ENCODE assay signal across 18 cellular contexts in the genomic region with DNA sequence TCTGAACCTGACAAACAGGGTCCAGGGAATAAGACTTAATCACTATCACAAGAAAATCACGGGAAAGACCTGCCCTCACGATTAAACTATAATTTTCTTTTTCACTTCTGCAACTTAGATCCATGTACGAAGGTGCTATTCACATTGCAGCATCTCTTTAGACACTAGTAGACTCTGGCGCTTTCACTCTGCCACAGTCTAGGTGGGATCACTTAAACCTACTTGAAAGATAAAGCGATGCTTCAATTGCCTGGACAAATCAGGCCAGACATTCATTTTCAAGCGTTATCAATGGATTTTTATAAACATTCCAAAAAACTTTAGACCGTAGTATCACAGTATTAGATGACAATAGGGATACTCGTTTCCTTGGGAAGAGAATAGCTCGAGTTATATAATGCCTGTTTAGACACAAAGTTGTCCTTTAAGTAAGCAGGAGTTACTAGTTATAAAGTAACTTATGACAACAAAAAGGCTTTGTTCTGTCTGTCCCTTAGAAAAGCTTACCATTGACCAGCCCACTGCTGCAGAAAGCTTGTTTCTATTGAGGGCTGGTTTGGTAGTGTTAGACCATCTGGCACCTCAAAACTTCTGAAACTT.
A peak's percentile ranks its signal among the peaks of the same experiment; 100 is the strongest.
DNase-seq lines count a peak whose midpoint lies in the region; ATAC-seq lines count a peak whose summit lies in the region.
"Had no signal": no experiment of that assay in that cellular context is flagged by ENCODE, and none has a peak within 500 bp of the region (broad histone marks: within the 10 kb centered on the region; RNA-seq: fewer than 3 reads in every experiment).

No MANE protein-coding gene starts in this region.

- H3K9me3 Mint-ChIP-seq in memory B cell: no peaks in the 10 kb centered on the region
- no peaks in the 10 kb centered on the region for H3K9me3 Mint-ChIP-seq in activated CD4-positive, alpha-beta memory T cell treated with anti-CD3 and anti-CD28 coated beads, Interleukin-2, amount 10 ng/mL, durations not matched to agents 7 days and 5 days
- H3K9me3 Mint-ChIP-seq: GM23338 had no signal

- in situ Hi-C loops in Caki2 (cut with HindIII; ENCODE audit: low pct_unique_long_range_greater_than_20kb, low sequenced_read_pairs) (no loop called here), SK-MEL-5 (cut with HindIII; ENCODE audit: low pct_unique_long_range_greater_than_20kb, low sequenced_read_pairs) (no loop called here)

- H3K4me3 Mint-ChIP-seq in memory B cell: no peak overlapping the region
- H3K4me3 Mint-ChIP-seq in activated CD4-positive, alpha-beta memory T cell treated with anti-CD3 and anti-CD28 coated beads, Interleukin-2, amount 10 ng/mL, durations not matched to agents 7 days and 5 days: no peak overlapping the region
- H3K4me3 Mint-ChIP-seq: GM23338 had no signal

- POLR2A ChIA-PET in activated CD4-positive, alpha-beta memory T cell treated with anti-CD3 and anti-CD28 coated beads, Interleukin-2, amount 10 ng/mL, durations not matched to agents 7 days and 5 days (lab: Charles Lee): no interaction called here

- peaks cover 18% of the 10 kb centered on the region for H3K4me1 Mint-ChIP-seq in memory B cell
- H3K4me1 Mint-ChIP-seq in activated CD4-positive, alpha-beta memory T cell treated with anti-CD3 and anti-CD28 coated beads, Interleukin-2, amount 10 ng/mL, durations not matched to agents 7 days and 5 days: peaks cover 16% of the 10 kb centered on the region

- DNase-seq in Caki2 (ENCODE audit: low read depth) (peak; percentile 36), SK-MEL-5 (ENCODE audit: low read depth, low spot score) (peak; percentile 52), memory B cell (ENCODE audit: low spot score in 2 of 2) (no peak), renal cortical epithelial cell (ENCODE audit: low read depth) (peak; percentile 37)
- DNase-seq in activated CD4-positive, alpha-beta memory T cell treated with anti-CD3 and anti-CD28 coated beads, Interleukin-2, amount 10 ng/mL, durations not matched to agents 7 days and 5 days: no peak
- no peak for DNase-seq in stimulated activated CD4-positive, alpha-beta T cell treated with anti-CD3 and anti-CD28 coated beads, Interleukin-2, amount 100 ng/mL, for 24 hours
- DNase-seq: CD4-positive, CD25-positive, alpha-beta regulatory T cell; DND-41; GDM1; NCI-H1048; NCI-H1436 treated with DMSO at 0.1 percent for 48 hours; NCI-H2081 treated with DMSO at 0.1 percent for 48 hours; NCI-H510A treated with DMSO at 0.1 percent for 48 hours; Right ventricle myocardium superior had no signal

- ATAC-seq in memory B cell (ENCODE audit: low read depth): no peak
- no peak for ATAC-seq in HG02885 (IDR thresholded peaks at IDR 0.05; ENCODE audit: poor library complexity, unreplicated experiment)
- ATAC-seq: GM12878, GM23338, SK-N-SH treated with all-trans-retinoic acid at 6 μM for 48 hours had no signal

- H3K27me3 Mint-ChIP-seq in memory B cell: no peaks in the 10 kb centered on the region
- H3K27me3 Mint-ChIP-seq in activated CD4-positive, alpha-beta memory T cell treated with anti-CD3 and anti-CD28 coated beads, Interleukin-2, amount 10 ng/mL, durations not matched to agents 7 days and 5 days: no peaks in the 10 kb centered on the region
- H3K27me3 Mint-ChIP-seq: CD4-positive, CD25-positive, alpha-beta regulatory T cell had no signal

- H3K36me3 Mint-ChIP-seq in memory B cell: peaks cover 12% of the 10 kb centered on the region
- H3K36me3 Mint-ChIP-seq in activated CD4-positive, alpha-beta memory T cell treated with anti-CD3 and anti-CD28 coated beads, Interleukin-2, amount 10 ng/mL, durations not matched to agents 7 days and 5 days (ENCODE audit: low read depth): peaks cover 4% of the 10 kb centered on the region

- peak overlapping the region; percentile 73 for H3K27ac Mint-ChIP-seq in memory B cell
- H3K27ac Mint-ChIP-seq in activated CD4-positive, alpha-beta memory T cell treated with anti-CD3 and anti-CD28 coated beads, Interleukin-2, amount 10 ng/mL, durations not matched to agents 7 days and 5 days: no peak overlapping the region
- H3K27ac Mint-ChIP-seq: GM23338 had no signal

- CTCF ChIA-PET in activated CD4-positive, alpha-beta memory T cell treated with anti-CD3 and anti-CD28 coated beads, Interleukin-2, amount 10 ng/mL, durations not matched to agents 7 days and 5 days (lab: Charles Lee): no interaction called here

Comparison
In these comparisons a context has a peak if more than half of its experiments do, and no peak if none do; other contexts are left out.
1. DNase-seq: peak in Caki2 (single experiment), SK-MEL-5 (single experiment) and renal cortical epithelial cell (single experiment); none in memory B cell (0 of 2), activated CD4-positive, alpha-beta memory T cell treated with anti-CD3 and anti-CD28 coated beads, Interleukin-2, amount 10 ng/mL, durations not matched to agents 7 days and 5 days (single experiment) and stimulated activated CD4-positive, alpha-beta T cell treated with anti-CD3 and anti-CD28 coated beads, Interleukin-2, amount 100 ng/mL, for 24 hours (0 of 2).